In the genomic region with DNA sequence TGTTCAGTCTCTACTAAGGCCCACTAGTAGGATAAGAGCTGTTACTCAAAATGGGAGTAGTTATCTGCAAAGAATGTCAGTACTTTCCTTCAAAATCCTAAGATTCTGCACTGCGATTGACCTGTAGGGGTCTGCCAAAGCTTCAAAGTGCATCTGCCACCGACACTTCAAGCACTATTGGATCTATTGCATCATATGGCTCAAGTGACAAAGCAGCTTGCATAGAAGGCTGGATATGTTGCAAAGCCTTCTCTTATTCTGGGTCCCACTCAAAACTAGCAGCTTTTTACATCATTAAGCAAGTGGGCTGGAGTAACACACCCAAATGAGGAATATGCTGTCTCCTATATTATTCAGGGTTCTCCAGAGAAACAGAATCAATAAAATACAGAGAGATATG, we compare ENCODE assay signal across 33 cellular contexts.
"Had no signal": no experiment of that assay in that cellular context is flagged by ENCODE, and none has a peak within 500 bp of the region (broad histone marks: within the 10 kb centered on the region; RNA-seq: fewer than 3 reads in every experiment).

No MANE protein-coding gene starts in this region.

- H3K4me1 ChIP-seq: foreskin keratinocyte, gastrocnemius medialis, heart left ventricle had no signal

- H3K4me1 Mint-ChIP-seq: activated CD4-positive, alpha-beta memory T cell treated with anti-CD3 and anti-CD28 coated beads, Interleukin-2, amount 10 ng/mL, durations not matched to agents 7 days and 5 days; activated CD4-positive, alpha-beta T cell treated with anti-CD3 and anti-CD28 coated beads, Interleukin-2, amount 10 ng/mL, durations not matched to agents 7 days and 5 days; central memory CD8-positive, alpha-beta T cell; endodermal cell; WTC11 had no signal

- DNase-seq: activated CD4-positive, alpha-beta memory T cell treated with anti-CD3 and anti-CD28 coated beads, Interleukin-2, amount 10 ng/mL, durations not matched to agents 7 days and 5 days; activated CD4-positive, alpha-beta T cell treated with anti-CD3 and anti-CD28 coated beads for 1 hour; activated CD4-positive, alpha-beta T cell treated with anti-CD3 and anti-CD28 coated beads for 4 hours; activated CD4-positive, alpha-beta T cell treated with anti-CD3 and anti-CD28 coated beads, Interleukin-2, amount 10 ng/mL, durations not matched to agents 7 days and 5 days; activated CD4-positive, alpha-beta T cell treated with anti-CD3 and anti-CD28 coated beads, Interleukin-2, amount 50 U/mL, for 4 hours; activated CD8-positive, alpha-beta memory T cell treated with anti-CD3 and anti-CD28 coated beads, Interleukin-2, amount 50 U/mL, for 48 hours; activated gamma-delta T cell; activated naive CD4-positive, alpha-beta T cell; activated naive CD4-positive, alpha-beta T cell treated with anti-CD3 and anti-CD28 coated beads, Interleukin-2, amount 50 U/mL, for 16 hours; activated T-cell treated with anti-CD3 and anti-CD28 coated beads for 4 hours; activated T-cell treated with anti-CD3 and anti-CD28 coated beads, Interleukin-2, amount 50 U/mL, for 24 hours; activated T-cell treated with anti-CD3 and anti-CD28 coated beads, Interleukin-2, amount 50 U/mL, for 72 hours; amniotic stem cell; anterior cingulate cortex; brain microvascular endothelial cell; dorsolateral prefrontal cortex; effector memory CD4-positive, alpha-beta T cell; endodermal cell; foreskin keratinocyte; gastrocnemius medialis; glutamatergic neuron; heart left ventricle; T-helper 2 cell had no signal

- H3K4me3 ChIP-seq: coronary artery, dorsolateral prefrontal cortex, gastrocnemius medialis, heart left ventricle had no signal

- H3K27ac Mint-ChIP-seq: activated CD4-positive, alpha-beta memory T cell treated with anti-CD3 and anti-CD28 coated beads, Interleukin-2, amount 10 ng/mL, durations not matched to agents 7 days and 5 days; activated CD4-positive, alpha-beta T cell treated with anti-CD3 and anti-CD28 coated beads, Interleukin-2, amount 10 ng/mL, durations not matched to agents 7 days and 5 days; activated naive CD8-positive, alpha-beta T cell; activated T-cell treated with anti-CD3 and anti-CD28 coated beads, Interleukin-2, amount 50 U/mL, for 24 hours; activated T-cell treated with anti-CD3 and anti-CD28 coated beads, Interleukin-2, amount 50 U/mL, for 72 hours; dendritic cell treated with granulocyte-macrophage colony-stimulating factor and Interleukin-4, amounts not matched to agents 40 ng/mL and 50 ng/mL, for 4 days; endodermal cell; WTC11 had no signal

- H3K4me3 Mint-ChIP-seq: activated CD4-positive, alpha-beta memory T cell treated with anti-CD3 and anti-CD28 coated beads, Interleukin-2, amount 10 ng/mL, durations not matched to agents 7 days and 5 days; activated CD4-positive, alpha-beta T cell treated with anti-CD3 and anti-CD28 coated beads, Interleukin-2, amount 10 ng/mL, durations not matched to agents 7 days and 5 days; activated naive CD8-positive, alpha-beta T cell; activated T-cell treated with anti-CD3 and anti-CD28 coated beads, Interleukin-2, amount 50 U/mL, for 24 hours; activated T-cell treated with anti-CD3 and anti-CD28 coated beads, Interleukin-2, amount 50 U/mL, for 72 hours; central memory CD8-positive, alpha-beta T cell; dendritic cell treated with granulocyte-macrophage colony-stimulating factor and Interleukin-4, amounts not matched to agents 40 ng/mL and 50 ng/mL, for 4 days; endodermal cell; WTC11 had no signal

- H3K27me3 ChIP-seq: brain microvascular endothelial cell, dorsolateral prefrontal cortex, foreskin keratinocyte, gastrocnemius medialis, heart left ventricle had no signal

- H3K9me3 Mint-ChIP-seq: activated CD4-positive, alpha-beta memory T cell treated with anti-CD3 and anti-CD28 coated beads, Interleukin-2, amount 10 ng/mL, durations not matched to agents 7 days and 5 days; activated CD4-positive, alpha-beta T cell treated with anti-CD3 and anti-CD28 coated beads, Interleukin-2, amount 10 ng/mL, durations not matched to agents 7 days and 5 days; activated T-cell treated with anti-CD3 and anti-CD28 coated beads, Interleukin-2, amount 50 U/mL, for 24 hours; endodermal cell; WTC11 had no signal

- H3K27me3 Mint-ChIP-seq: activated CD4-positive, alpha-beta memory T cell treated with anti-CD3 and anti-CD28 coated beads, Interleukin-2, amount 10 ng/mL, durations not matched to agents 7 days and 5 days; activated naive CD8-positive, alpha-beta T cell; activated T-cell treated with anti-CD3 and anti-CD28 coated beads, Interleukin-2, amount 50 U/mL, for 24 hours; dendritic cell treated with granulocyte-macrophage colony-stimulating factor and Interleukin-4, amounts not matched to agents 40 ng/mL and 50 ng/mL, for 4 days had no signal

- ATAC-seq: activated T-cell treated with anti-CD3 and anti-CD28 coated beads, Interleukin-2, amount 50 U/mL, for 72 hours; esophagus mucosa; foreskin keratinocyte; gastrocnemius medialis; heart left ventricle had no signal

- FAIRE-seq: astrocyte, bronchial epithelial cell, TTC549 had no signal

- H3K9me3 ChIP-seq: gastrocnemius medialis had no signal

- H3K27ac ChIP-seq: brain microvascular endothelial cell, coronary artery, foreskin keratinocyte, gastrocnemius medialis, heart left ventricle, VCaP had no signal

- H3K36me3 ChIP-seq: brain microvascular endothelial cell, gastrocnemius medialis, heart left ventricle had no signal
